Comparison of ENCODE assay signal across 8 cellular contexts in the genomic region with DNA sequence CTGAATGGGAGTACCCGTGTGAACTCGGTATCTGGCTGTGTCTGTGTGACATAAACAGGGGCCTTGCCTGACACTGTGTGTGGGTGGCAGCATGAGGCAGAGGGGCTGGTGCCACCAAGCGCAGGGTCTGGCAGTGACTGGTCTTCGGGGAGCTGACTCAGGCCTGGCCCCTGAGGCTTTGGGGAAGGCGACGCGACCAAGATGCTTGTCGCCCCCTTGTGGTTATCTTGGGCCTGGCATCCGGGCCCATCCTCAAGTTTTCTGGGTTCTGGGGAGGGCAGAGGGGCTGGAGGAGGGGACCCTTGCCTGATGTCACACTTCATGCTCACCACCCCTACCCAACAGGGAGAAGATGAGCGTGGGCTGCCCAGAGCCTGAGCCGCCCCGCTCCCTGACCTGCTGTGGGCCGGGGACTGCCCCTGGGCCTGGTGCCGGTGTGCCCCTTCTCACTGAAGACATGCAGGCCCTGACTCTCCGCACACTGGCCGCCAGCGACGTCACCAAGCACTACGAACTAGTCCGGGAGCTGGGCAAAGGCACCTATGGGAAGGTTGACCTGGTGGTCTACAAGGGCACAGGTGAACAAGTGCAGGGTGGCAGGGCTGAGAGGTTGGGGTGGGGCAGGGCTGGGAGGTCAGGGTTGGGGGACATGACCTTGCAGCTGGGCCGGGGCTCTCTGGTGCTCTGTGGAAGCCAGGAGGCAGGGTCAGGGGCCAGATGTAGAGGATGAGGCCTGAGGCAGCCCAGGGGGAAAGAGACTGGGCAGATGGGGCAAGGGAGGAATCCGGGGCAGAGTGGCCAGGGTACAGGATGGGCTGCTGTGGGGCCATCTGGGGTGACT. TPM values are rescaled to one million over a fixed set of nuclear protein-coding genes. Genes with fewer than 3 reads are reported as not detected.
DNase-seq lines count a peak whose midpoint lies in the region; ATAC-seq and TF ChIP-seq lines count a peak whose summit lies in the region.

No MANE protein-coding gene starts in this region.

- no peak overlapping the region for H3K4me3 ChIP-seq in lower lobe of right lung

- intact Hi-C loops in lower lobe of right lung (cut with DNase I) = no loop called here

- ATAC-seq in lower lobe of right lung = peak; percentile 72 to 77
- ATAC-seq in GM18502 (IDR thresholded peaks at IDR 0.05; ENCODE audit: poor library complexity, unreplicated experiment) = no peak

- no peaks in the 10 kb centered on the region for H3K4me1 ChIP-seq in lower lobe of right lung

- TF ChIP-seq CTCF in LNCAP (IDR thresholded peaks at IDR 0.05) (peak; percentile 92), lower lobe of right lung (IDR thresholded peaks at IDR 0.05) (peak; percentile 88)

- no peaks in the 10 kb centered on the region for H3K36me3 ChIP-seq in lower lobe of right lung

- H3K9me3 ChIP-seq in lower lobe of right lung = no peaks in the 10 kb centered on the region

- H3K27ac ChIP-seq in lower lobe of right lung = no peak overlapping the region

- no peaks in the 10 kb centered on the region for H3K27me3 ChIP-seq in lower lobe of right lung (ENCODE audit: low read depth)

- peak; percentile 55 for DNase-seq in EL
- peak; percentile 59 to 61 for DNase-seq in activated CD4-positive, alpha-beta T cell treated with anti-CD3 and anti-CD28 coated beads for 24 hours (ENCODE audit: low read depth in 2 of 2)
- DNase-seq in central memory CD4-positive, alpha-beta T cell = peak; percentile 56
- peak; percentile 72 for DNase-seq in lower lobe of right lung
- DNase-seq in stimulated activated CD8-positive, alpha-beta memory T cell treated with anti-CD3 and anti-CD28 coated beads, Interleukin-15, amount 100 ng/mL, for 1 hour (ENCODE audit: low read depth) = peak; percentile 64
- no peak for DNase-seq in NCI-H187 (lab: John Stamatoyannopoulos, UW)

RNA-seq across cellular contexts. Expression of a gene that starts 24.9 kb away (rescaled TPM):
- 2.4 TPM for total RNA-seq in lower lobe of right lung

RNA-seq across cellular contexts. Expression of a gene that starts 46.0 kb away (rescaled TPM):
- total RNA-seq in lower lobe of right lung = not detected

Comparison
In these comparisons a context has a peak if more than half of its experiments do, and no peak if none do; other contexts are left out.
1. DNase-seq: peak in EL (single experiment), activated CD4-positive, alpha-beta T cell treated with anti-CD3 and anti-CD28 coated beads for 24 hours (2 of 2), central memory CD4-positive, alpha-beta T cell (single experiment), lower lobe of right lung (single experiment) and stimulated activated CD8-positive, alpha-beta memory T cell treated with anti-CD3 and anti-CD28 coated beads, Interleukin-15, amount 100 ng/mL, for 1 hour (single experiment); none in NCI-H187 (0 of 2).